In genomic region chrX:134875679-134876078, GRCh38 we compare ENCODE assay signal across 26 cellular contexts.
"Had no signal": no experiment of that assay in that cellular context is flagged by ENCODE, and none has a peak within 500 bp of the region (broad histone marks: within the 10 kb centered on the region; RNA-seq: fewer than 3 reads in every experiment).

No MANE protein-coding gene starts in this region.

- H3K27me3 ChIP-seq: MG63, Peyer's patch, SJSA1 had no signal

- H3K4me1 ChIP-seq: Peyer's patch had no signal

- H3K9me3 ChIP-seq: MG63, Peyer's patch, SJSA1 had no signal

- DNase-seq: IMR-90, Karpas-422, KG1, MG63, NCI-H1092, NCI-H1105 treated with DMSO at 0.1 percent for 48 hours, NCI-H1417 treated with DMSO at 0.1 percent for 48 hours, NCI-H146, NCI-H1694 treated with DMSO at 0.1 percent for 48 hours, NCI-H1930, NCI-H2081, NCI-H2171 treated with DMSO at 0.1 percent for 48 hours, NCI-H226, NCI-H446, NCI-H510A, NCI-H524 treated with DMSO at 0.1 percent for 48 hours, NCI-H69, NCI-H774, PC-3, Peyer's patch, Right ventricle myocardium superior, SIG-M5, T-cell had no signal

- H3K4me3 ChIP-seq: MG63, Peyer's patch, SJSA1, SK-N-MC had no signal

- H3K36me3 ChIP-seq: MG63, Peyer's patch, SJSA1 had no signal

- H3K27ac ChIP-seq: Peyer's patch, SJSA1, SK-N-MC had no signal

- ATAC-seq: HepG2, PC-3, T-cell had no signal
